18 cellular contexts compared by ENCODE assay signal in genomic region chr12:2410490-2410889, GRCh38.
"Had no signal": no experiment of that assay in that cellular context is flagged by ENCODE, and none has a peak within 500 bp of the region (broad histone marks: within the 10 kb centered on the region; RNA-seq: fewer than 3 reads in every experiment).

No MANE protein-coding gene starts in this region.

- H3K27me3 ChIP-seq: dorsolateral prefrontal cortex, heart right ventricle, pancreas, right lobe of liver, uterus had no signal

- H3K9me3 ChIP-seq: heart right ventricle, pancreas, right lobe of liver, stomach, uterus had no signal

- H3K4me1 ChIP-seq: pancreas, right lobe of liver, stomach had no signal

- H3K4me3 Mint-ChIP-seq: naive thymus-derived CD8-positive, alpha-beta T cell had no signal

- H3K9me3 Mint-ChIP-seq: naive thymus-derived CD8-positive, alpha-beta T cell had no signal

- DNase-seq: cortex of kidney; effector CD8-positive, alpha-beta T cell; heart right ventricle; kidney glomerular epithelial cell; mesendoderm; naive thymus-derived CD8-positive, alpha-beta T cell; nucleus accumbens; pancreas; right lobe of liver; stimulated activated CD4-positive, alpha-beta T cell treated with anti-CD3 and anti-CD28 coated beads, Interleukin-2, amount 100 ng/mL, for 24 hours; stimulated activated CD4-positive, alpha-beta T cell treated with anti-CD3 and anti-CD28 coated beads, Interleukin-4, amount 100 ng/mL, for 4 hours; stimulated activated naive CD4-positive, alpha-beta T cell; stomach; trophoblast cell; uterus had no signal

- H3K4me3 ChIP-seq: heart right ventricle, pancreas, right lobe of liver, skin epidermis, stomach, uterus had no signal

- H3K27ac Mint-ChIP-seq: naive thymus-derived CD8-positive, alpha-beta T cell; progenitor cell of endocrine pancreas had no signal

- H3K4me1 Mint-ChIP-seq: naive thymus-derived CD8-positive, alpha-beta T cell had no signal

- H3K36me3 ChIP-seq: heart right ventricle, pancreas, right lobe of liver, stomach, uterus had no signal

- H3K27ac ChIP-seq: heart right ventricle, pancreas, right lobe of liver, skin epidermis, stomach, uterus had no signal

- H3K36me3 Mint-ChIP-seq: naive thymus-derived CD8-positive, alpha-beta T cell had no signal
